ENCODE assay signal across 1 cellular context in genomic region chr9:78296893-78297671, GRCh38.
TF ChIP-seq lines count a peak whose summit lies in the region.

PSAT1 (plus strand) TSS chr9:78297125; CDS start chr9:78297211, 86 bp downstream.

TF ChIP-seq in SK-N-SH, 30 proteins besides CTCF, POLR2A, EP300 and RAD21 (continued from another document):
- TF ChIP-seq REST (IDR thresholded peaks at IDR 0.05; ENCODE audit: low read depth, low read length), result no peak
- TF ChIP-seq IRF3 (IDR thresholded peaks at IDR 0.05; ENCODE audit: low read depth, low read length), result peak; percentile 73
- no peak for TF ChIP-seq ELF1 (IDR thresholded peaks at IDR 0.05)
- TF ChIP-seq, protein P1, sequence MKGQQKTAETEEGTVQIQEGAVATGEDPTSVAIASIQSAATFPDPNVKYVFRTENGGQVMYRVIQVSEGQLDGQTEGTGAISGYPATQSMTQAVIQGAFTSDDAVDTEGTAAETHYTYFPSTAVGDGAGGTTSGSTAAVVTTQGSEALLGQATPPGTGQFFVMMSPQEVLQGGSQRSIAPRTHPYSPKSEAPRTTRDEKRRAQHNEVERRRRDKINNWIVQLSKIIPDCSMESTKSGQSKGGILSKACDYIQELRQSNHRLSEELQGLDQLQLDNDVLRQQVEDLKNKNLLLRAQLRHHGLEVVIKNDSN (IDR thresholded peaks at IDR 0.05; ENCODE audit: borderline replicate concordance, low read depth), result no peak
- TF ChIP-seq NFIC (IDR thresholded peaks at IDR 0.05; ENCODE audit: borderline replicate concordance), result peak; percentile 5; the same call in 1 of the 2 replicates
- TF ChIP-seq FOXM1 (IDR thresholded peaks at IDR 0.05; ENCODE audit: low read depth), result no peak
- peak; percentile 63; the same call in 1 of the 2 replicates for TF ChIP-seq TAF1 (IDR thresholded peaks at IDR 0.05; ENCODE audit: borderline replicate concordance, low read depth, low read length)
- peak; percentile 14; the same call in 1 of the 2 replicates for TF ChIP-seq FOXJ3 (CRISPR knock-in tag; IDR thresholded peaks at IDR 0.05)
- TF ChIP-seq RCOR1 (IDR thresholded peaks at IDR 0.05; ENCODE audit: low read length), result no peak
- TF ChIP-seq GABPA (IDR thresholded peaks at IDR 0.05; ENCODE audit: low read depth), result no peak
- TF ChIP-seq USF2 (IDR thresholded peaks at IDR 0.05; ENCODE audit: borderline replicate concordance, low read depth, low read length), result no peak
- TF ChIP-seq TCF12 (IDR thresholded peaks at IDR 0.05), result no peak
TF ChIP-seq in SK-N-SH: peak in this region for 14.
